Comparison of ENCODE assay signal across 9 cellular contexts in the genomic region with DNA sequence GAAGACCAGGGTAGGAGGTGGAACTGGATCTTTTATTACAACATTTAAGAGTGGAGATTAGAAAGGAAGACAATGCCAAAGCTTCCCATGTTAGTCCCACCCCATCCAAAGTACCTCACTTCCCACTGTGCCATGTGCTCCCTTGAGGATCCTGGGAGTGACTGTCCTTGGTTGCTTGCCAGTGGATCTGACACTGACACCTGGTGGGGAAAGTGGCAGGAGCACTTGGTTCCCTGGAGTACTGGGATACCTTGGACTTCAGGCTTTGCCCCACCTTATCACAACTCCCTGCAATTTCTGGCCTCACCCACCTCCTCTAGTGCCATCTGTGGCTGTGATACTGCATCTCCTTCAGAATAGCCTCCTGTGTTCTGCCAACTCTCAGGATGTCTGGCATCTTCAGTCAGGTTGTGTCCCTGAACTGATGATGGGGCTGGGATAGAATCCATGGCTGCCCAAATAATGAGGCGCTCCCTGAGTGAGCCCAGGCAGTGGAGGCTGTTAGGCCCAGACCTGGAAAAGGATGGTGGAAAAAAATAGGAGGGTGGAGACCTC. TPM values are rescaled to one million over a fixed set of nuclear protein-coding genes. Genes with fewer than 3 reads are reported as not detected.
DNase-seq lines count a peak whose midpoint lies in the region; ATAC-seq, FAIRE-seq and TF ChIP-seq lines count a peak whose summit lies in the region.
"Had no signal": no experiment of that assay in that cellular context is flagged by ENCODE, and none has a peak within 500 bp of the region (broad histone marks: within the 10 kb centered on the region; RNA-seq: fewer than 3 reads in every experiment).

No MANE protein-coding gene starts in this region.

- TF ChIP-seq POLR2A in K562 (conservative IDR thresholded peaks at IDR 0.05): peak; percentile 28; the same call in 1 of the 2 replicates

- peaks cover 38% of the 10 kb centered on the region for H3K36me3 Mint-ChIP-seq in stimulated activated naive CD8-positive, alpha-beta T cell treated with anti-CD3 and anti-CD28 coated beads, Interleukin-15, Interleukin-2, amounts not matched to agents 100 ng/mL and 50 ng/mL, for 24 hours (ENCODE audit: low read depth)

- TF ChIP-seq EP300 in K562 (IDR thresholded peaks at IDR 0.05; ENCODE audit: low read length): no peak

- H3K4me1 Mint-ChIP-seq in stimulated activated naive CD8-positive, alpha-beta T cell treated with anti-CD3 and anti-CD28 coated beads, Interleukin-15, Interleukin-2, amounts not matched to agents 100 ng/mL and 50 ng/mL, for 24 hours (ENCODE audit: low read depth): peaks cover 37% of the 10 kb centered on the region
- peaks cover 33% of the 10 kb centered on the region for H3K4me1 Mint-ChIP-seq in stimulated activated naive CD8-positive, alpha-beta T cell treated with anti-CD3 and anti-CD28 coated beads, Interleukin-15, amount 100 ng/mL, for 72 hours

- peak overlapping the region; percentile 85 for H3K4me3 Mint-ChIP-seq in stimulated activated naive CD8-positive, alpha-beta T cell treated with anti-CD3 and anti-CD28 coated beads, Interleukin-15, Interleukin-2, amounts not matched to agents 100 ng/mL and 50 ng/mL, for 24 hours
- H3K4me3 Mint-ChIP-seq in stimulated activated naive CD8-positive, alpha-beta T cell treated with anti-CD3 and anti-CD28 coated beads, Interleukin-15, amount 100 ng/mL, for 72 hours: no peak overlapping the region

- 90% methylated on average over 1 of the region's 1 CpG for WGBS in K562 (ENCODE audit: insufficient coverage, low coverage, missing lambda C conversion rate)

- H2AFZ ChIP-seq in K562 (ENCODE audit: low read depth, low read length): no peak overlapping the region

- in situ Hi-C loops in K562 (cut with MboI): no loop called here

- no peaks in the 10 kb centered on the region for H3K27me3 ChIP-seq in K562 (ENCODE audit: control insufficient read depth in 2 of 2, insufficient read depth in 2 of 2, low read length in 2 of 2)

- TSS peak; percentile 57 for BruUV-seq in K562 (replicated peaks; lab: Mats Ljungman, UMichigan)

- peaks cover 36% of the 10 kb centered on the region for H3K36me3 ChIP-seq in K562 (ENCODE audit: control insufficient read depth, insufficient read depth, low read length)

- peak; percentile 44 to 54 (median 46); a peak in 4 of 6 replicates for TF ChIP-seq CTCF in K562 (IDR thresholded peaks at IDR 0.05 in 2 of 3, conservative IDR thresholded peaks at IDR 0.05 in 1 of 3; ENCODE audit: insufficient read depth in 2 of 3, low read depth in 1 of 3, low read length in 3 of 3)

- ATAC-seq in stimulated activated naive CD8-positive, alpha-beta T cell treated with anti-CD3 and anti-CD28 coated beads, Interleukin-15, amount 100 ng/mL, for 72 hours: no peak
- ATAC-seq in K562 (peak; percentile 32; the same call in 2 of the 3 replicates), left lobe of liver (peak; percentile 58), GM19455 (IDR thresholded peaks at IDR 0.05; ENCODE audit: unreplicated experiment) (no peak), HG03045 (IDR thresholded peaks at IDR 0.05; ENCODE audit: unreplicated experiment) (no peak)

- no peak for FAIRE-seq in K562 (lab: Jason Lieb, UNC)
- FAIRE-seq: islet of Langerhans had no signal

- H3K9me1 ChIP-seq in K562 (ENCODE audit: control insufficient read depth, insufficient read depth, low read length): no peaks in the 10 kb centered on the region

- no peaks in the 10 kb centered on the region; the same call in 1 of the 2 replicates for H4K20me1 ChIP-seq in K562 (replicated peaks; ENCODE audit: control insufficient read depth, insufficient read depth, low read length)

- no peaks in the 10 kb centered on the region for H3K9me3 Mint-ChIP-seq in stimulated activated naive CD8-positive, alpha-beta T cell treated with anti-CD3 and anti-CD28 coated beads, Interleukin-15, Interleukin-2, amounts not matched to agents 100 ng/mL and 50 ng/mL, for 24 hours
- no peaks in the 10 kb centered on the region for H3K9me3 Mint-ChIP-seq in stimulated activated naive CD8-positive, alpha-beta T cell treated with anti-CD3 and anti-CD28 coated beads, Interleukin-15, amount 100 ng/mL, for 72 hours

- CTCF ChIA-PET in K562 (lab: Yijun Ruan, JAX; ENCODE audit: low intra/inter-chr PET ratio): no interaction called here

- no peak overlapping the region for H3K27ac Mint-ChIP-seq in stimulated activated naive CD8-positive, alpha-beta T cell treated with anti-CD3 and anti-CD28 coated beads, Interleukin-15, Interleukin-2, amounts not matched to agents 100 ng/mL and 50 ng/mL, for 24 hours
- no peak overlapping the region for H3K27ac Mint-ChIP-seq in stimulated activated naive CD8-positive, alpha-beta T cell treated with anti-CD3 and anti-CD28 coated beads, Interleukin-15, amount 100 ng/mL, for 72 hours

- no peaks in the 10 kb centered on the region for H3K79me2 ChIP-seq in K562 (ENCODE audit: control insufficient read depth, insufficient read depth, low read length)

- no peak for DNase-seq in stimulated activated naive CD8-positive, alpha-beta T cell treated with anti-CD3 and anti-CD28 coated beads, Interleukin-15, amount 100 ng/mL, for 72 hours
- DNase-seq in NCI-H226: peak; percentile 25
- DNase-seq in K562 (ENCODE audit: extremely low read depth in 1 of 4, low spot score in 3 of 4): peak in 1 of 4 experiments; percentile 40
- DNase-seq in left lobe of liver (ENCODE audit: low spot score): peak; percentile 78
- DNase-seq in SKM-1 treated with dmso at 0.1 percent for 144 hours (lab: John Stamatoyannopoulos, UW; ENCODE audit: unreplicated experiment): no peak

- intact Hi-C loops in K562 (cut with micrococcal nuclease): no loop called here

- H3K4me1 ChIP-seq in K562 (replicated peaks in 1 of 2; ENCODE audit: control insufficient read depth in 2 of 2, insufficient read depth in 2 of 2, low read length in 2 of 2): peaks cover 3 to 19% of the 10 kb centered on the region in 2 experiments; a peak in 4 of 5 replicates

- no peak overlapping the region for H3K9ac ChIP-seq in K562 (ENCODE audit: insufficient read depth in 1 of 2, low read depth in 2 of 2, low read length in 2 of 2)

- no peaks in the 10 kb centered on the region for H3K9me3 ChIP-seq in K562 (replicated peaks; ENCODE audit: control insufficient read depth, insufficient read depth, low read depth, low read length)

- H3K4me2 ChIP-seq in K562 (ENCODE audit: insufficient read depth, low read length): peak overlapping the region; percentile 75; the same call in 1 of the 2 replicates

- POLR2A ChIA-PET in K562 (lab: Yijun Ruan, JAX): interaction anchor here (0.6 to 3.2 kb wide), 4 partner anchors 10 to 21 kb away, joined by 4 to 12 read pairs (median 8); no protein-coding TSS in a partner anchor

- no peak overlapping the region for H3K27ac ChIP-seq in K562 (ENCODE audit: extremely low read depth, low read depth, low read length)

- no peak overlapping the region for H3K4me3 ChIP-seq in K562

- TF ChIP-seq RAD21 in K562 (CRISPR knock-in tag; conservative IDR thresholded peaks at IDR 0.05 in 1 of 2, IDR thresholded peaks at IDR 0.05 in 1 of 2): peak in 1 of 2 experiments; percentile 34; a peak in 3 of 4 replicates

- no peaks in the 10 kb centered on the region for H3K27me3 Mint-ChIP-seq in stimulated activated naive CD8-positive, alpha-beta T cell treated with anti-CD3 and anti-CD28 coated beads, Interleukin-15, Interleukin-2, amounts not matched to agents 100 ng/mL and 50 ng/mL, for 24 hours
- no peaks in the 10 kb centered on the region for H3K27me3 Mint-ChIP-seq in stimulated activated naive CD8-positive, alpha-beta T cell treated with anti-CD3 and anti-CD28 coated beads, Interleukin-15, amount 100 ng/mL, for 72 hours

RNA-seq across cellular contexts. Expression of a gene that starts 1.3 kb away (rescaled TPM):
- total RNA-seq in K562 (2011; cell fraction: chromatin; rRNA removed; ENCODE audit: low replicate concordance): 4.3 and 5.0 TPM in 2 replicates
- 4.3 and 6.3 TPM in 2 replicates for total RNA-seq in K562 (2011; cell fraction: nucleolus; rRNA removed)
- total RNA-seq in K562 (2011; cell fraction: nucleoplasm; rRNA removed): 2.8 and 3.9 TPM in 2 replicates
- total RNA-seq in K562 (2014; rRNA removed) (2.9 and 5.2 TPM in 2 replicates), K562 (2014; rRNA removed; fragmentation: Illumina TruSeq; extraction: Trizol) (1.9 and 2.6 TPM in 2 replicates), K562 (2015; rRNA removed; fragmentation: Illumina TruSeq; extraction: Trizol) (1.5 TPM in 2 replicates), K562 (2021) (0.80 and 1.9 TPM in 2 replicates), left lobe of liver (2.4 TPM)
- polyA plus RNA-seq in K562 (2011; rRNA removed) (0.96 and 2.6 TPM in 2 replicates), K562 (2014; fragmentation: Illumina TruSeq; extraction: Trizol) (1.8 and 2.6 TPM in 2 replicates), K562 (2014; fragmentation: Nextera tagmentation; extraction: Ambion mirVana) (1 to 10 TPM; 2.9 to 3.6 TPM), K562 (2014; rRNA removed) (3.0 and 3.9 TPM in 2 replicates)
- polyA plus RNA-seq in K562 (2011; cell fraction: cytosol; rRNA removed): 0.59 and 3.0 TPM in 2 replicates
- 3.2 and 5.4 TPM in 2 replicates for polyA plus RNA-seq in K562 (2011; cell fraction: nucleus; rRNA removed)
- 1.2 and 2.0 TPM in 2 replicates for polyA plus RNA-seq in K562 (2012)
- 0.87 and 3.2 TPM in 2 replicates for polyA minus RNA-seq in K562 (2011; rRNA and poly(A)+ RNA removed)
- 1.9 TPM in 1 of 2 replicates, not detected in the other for polyA minus RNA-seq in K562 (2011; cell fraction: cytosol; rRNA and poly(A)+ RNA removed)
- polyA minus RNA-seq in K562 (2011; cell fraction: nucleus; rRNA and poly(A)+ RNA removed): 2.0 and 4.8 TPM in 2 replicates

RNA-seq across cellular contexts. Expression of a gene that starts 16.6 kb away (rescaled TPM):
- 218 and 403 TPM in 2 replicates for total RNA-seq in K562 (2011; cell fraction: chromatin; rRNA removed; ENCODE audit: low replicate concordance)
- total RNA-seq in K562 (2011; cell fraction: nucleolus; rRNA removed): 324 and 335 TPM in 2 replicates
- total RNA-seq in K562 (2011; cell fraction: nucleoplasm; rRNA removed): 384 and 484 TPM in 2 replicates
- 504 and 539 TPM in 2 replicates for total RNA-seq in K562 (2014; rRNA removed)
- 330 and 497 TPM in 2 replicates for total RNA-seq in K562 (2014; rRNA removed; fragmentation: Illumina TruSeq; extraction: Trizol)
- 505 and 539 TPM in 2 replicates for total RNA-seq in K562 (2015; rRNA removed; fragmentation: Illumina TruSeq; extraction: Trizol)
- total RNA-seq in K562 (2021): 867 and 903 TPM in 2 replicates
- polyA plus RNA-seq in K562 (2011; rRNA removed): 829 and 915 TPM in 2 replicates
- 1,193 and 1,426 TPM in 2 replicates for polyA plus RNA-seq in K562 (2011; cell fraction: cytosol; rRNA removed)
- polyA plus RNA-seq in K562 (2011; cell fraction: nucleus; rRNA removed): 959 and 1,088 TPM in 2 replicates
- 922 and 1,325 TPM in 2 replicates for polyA plus RNA-seq in K562 (2012)
- polyA plus RNA-seq in K562 (2014; fragmentation: Illumina TruSeq; extraction: Trizol): 1,117 and 1,415 TPM in 2 replicates
- polyA plus RNA-seq in K562 (2014; fragmentation: Nextera tagmentation; extraction: Ambion mirVana): 1,000 to 10,000 TPM; 2,726 to 3,360 TPM
- 1,025 and 1,310 TPM in 2 replicates for polyA plus RNA-seq in K562 (2014; rRNA removed)
- polyA minus RNA-seq in K562 (2011; rRNA and poly(A)+ RNA removed): 168 and 202 TPM in 2 replicates
- polyA minus RNA-seq in K562 (2011; cell fraction: cytosol; rRNA and poly(A)+ RNA removed): 213 and 218 TPM in 2 replicates
- 104 and 170 TPM in 2 replicates for polyA minus RNA-seq in K562 (2011; cell fraction: nucleus; rRNA and poly(A)+ RNA removed)
- total RNA-seq in left lobe of liver: 515 TPM

RNA-seq across cellular contexts. Expression of a gene that starts 24.5 kb away (rescaled TPM):
- 0.83 and 1.1 TPM in 2 replicates for total RNA-seq in K562 (2011; cell fraction: chromatin; rRNA removed; ENCODE audit: low replicate concordance)
- total RNA-seq in K562 (2011; cell fraction: nucleolus; rRNA removed): 0.50 and 0.53 TPM in 2 replicates
- total RNA-seq in K562 (2011; cell fraction: nucleoplasm; rRNA removed): 0.46 and 0.59 TPM in 2 replicates
- total RNA-seq in K562 (2014; rRNA removed) (0.24 TPM in 1 of 2 replicates, not detected in the other), K562 (2014; rRNA removed; fragmentation: Illumina TruSeq; extraction: Trizol) (0.13 TPM in 1 of 2 replicates, not detected in the other), K562 (2015; rRNA removed; fragmentation: Illumina TruSeq; extraction: Trizol) (0.08 and 0.14 TPM in 2 replicates), K562 (2021) (0.16 and 0.22 TPM in 2 replicates), left lobe of liver (0.18 TPM)
- polyA plus RNA-seq in K562 (2011; rRNA removed) (0.18 TPM in 2 replicates), K562 (2014; fragmentation: Illumina TruSeq; extraction: Trizol) (0.06 and 0.18 TPM in 2 replicates), K562 (2014; fragmentation: Nextera tagmentation; extraction: Ambion mirVana) (under 1 TPM; 0.23 to 0.48 TPM), K562 (2014; rRNA removed) (0.23 and 0.86 TPM in 2 replicates)
- 0.07 and 0.13 TPM in 2 replicates for polyA plus RNA-seq in K562 (2011; cell fraction: cytosol; rRNA removed)
- polyA plus RNA-seq in K562 (2011; cell fraction: nucleus; rRNA removed): 0.14 and 0.28 TPM in 2 replicates
- polyA plus RNA-seq in K562 (2012): 0.07 TPM in 1 of 2 replicates, not detected in the other
- polyA minus RNA-seq in K562 (2011; rRNA and poly(A)+ RNA removed): 0.18 and 0.32 TPM in 2 replicates
- polyA minus RNA-seq in K562 (2011; cell fraction: cytosol; rRNA and poly(A)+ RNA removed): not detected in 2 replicates
- 0.11 and 0.27 TPM in 2 replicates for polyA minus RNA-seq in K562 (2011; cell fraction: nucleus; rRNA and poly(A)+ RNA removed)

RNA-seq across cellular contexts. Expression of a gene that starts 24.9 kb away (rescaled TPM):
- 43.0 and 50.8 TPM in 2 replicates for total RNA-seq in K562 (2011; cell fraction: chromatin; rRNA removed; ENCODE audit: low replicate concordance)
- 31.5 and 32.9 TPM in 2 replicates for total RNA-seq in K562 (2011; cell fraction: nucleolus; rRNA removed)
- total RNA-seq in K562 (2011; cell fraction: nucleoplasm; rRNA removed): 41.6 and 66.5 TPM in 2 replicates
- total RNA-seq in K562 (2014; rRNA removed) (21.1 and 40.6 TPM in 2 replicates), K562 (2014; rRNA removed; fragmentation: Illumina TruSeq; extraction: Trizol) (6.5 and 7.2 TPM in 2 replicates), K562 (2015; rRNA removed; fragmentation: Illumina TruSeq; extraction: Trizol) (6.0 and 9.0 TPM in 2 replicates), K562 (2021) (23.7 and 27.7 TPM in 2 replicates), left lobe of liver (8.6 TPM)
- polyA plus RNA-seq in K562 (2011; rRNA removed) (25.8 and 28.0 TPM in 2 replicates), K562 (2014; fragmentation: Illumina TruSeq; extraction: Trizol) (17.5 and 26.1 TPM in 2 replicates), K562 (2014; fragmentation: Nextera tagmentation; extraction: Ambion mirVana) (1 to 10 TPM; 9.6 TPM), K562 (2014; rRNA removed) (22.7 and 33.9 TPM in 2 replicates)
- polyA plus RNA-seq in K562 (2011; cell fraction: cytosol; rRNA removed): 1.8 and 4.5 TPM in 2 replicates
- polyA plus RNA-seq in K562 (2011; cell fraction: nucleus; rRNA removed): 20.3 and 23.9 TPM in 2 replicates
- polyA plus RNA-seq in K562 (2012): 3.3 and 8.7 TPM in 2 replicates
- polyA minus RNA-seq in K562 (2011; rRNA and poly(A)+ RNA removed): 11.6 and 13.6 TPM in 2 replicates
- 19.9 and 20.8 TPM in 2 replicates for polyA minus RNA-seq in K562 (2011; cell fraction: cytosol; rRNA and poly(A)+ RNA removed)
- polyA minus RNA-seq in K562 (2011; cell fraction: nucleus; rRNA and poly(A)+ RNA removed): 8.5 and 17.2 TPM in 2 replicates

RNA-seq across cellular contexts. Expression of a gene that starts 29.2 kb away (rescaled TPM):
- 96.5 and 219 TPM in 2 replicates for total RNA-seq in K562 (2011; cell fraction: chromatin; rRNA removed; ENCODE audit: low replicate concordance)
- total RNA-seq in K562 (2011; cell fraction: nucleolus; rRNA removed): 94.5 and 105 TPM in 2 replicates
- 188 and 211 TPM in 2 replicates for total RNA-seq in K562 (2011; cell fraction: nucleoplasm; rRNA removed)
- total RNA-seq in K562 (2014; rRNA removed): 76.6 and 83.8 TPM in 2 replicates
- 226 and 263 TPM in 2 replicates for total RNA-seq in K562 (2014; rRNA removed; fragmentation: Illumina TruSeq; extraction: Trizol)
- 226 and 243 TPM in 2 replicates for total RNA-seq in K562 (2015; rRNA removed; fragmentation: Illumina TruSeq; extraction: Trizol)
- total RNA-seq in K562 (2021): 292 and 308 TPM in 2 replicates
- 130 and 161 TPM in 2 replicates for polyA plus RNA-seq in K562 (2011; rRNA removed)
- 27.8 and 43.8 TPM in 2 replicates for polyA plus RNA-seq in K562 (2011; cell fraction: cytosol; rRNA removed)
- 55.4 and 65.2 TPM in 2 replicates for polyA plus RNA-seq in K562 (2011; cell fraction: nucleus; rRNA removed)
- 311 and 474 TPM in 2 replicates for polyA plus RNA-seq in K562 (2012)
- polyA plus RNA-seq in K562 (2014; fragmentation: Illumina TruSeq; extraction: Trizol): 291 and 386 TPM in 2 replicates
- polyA plus RNA-seq in K562 (2014; fragmentation: Nextera tagmentation; extraction: Ambion mirVana): 10 to 100 TPM; 13.5 to 40.8 TPM
- polyA plus RNA-seq in K562 (2014; rRNA removed): 137 and 149 TPM in 2 replicates
- 43.8 and 67.2 TPM in 2 replicates for polyA minus RNA-seq in K562 (2011; rRNA and poly(A)+ RNA removed)
- polyA minus RNA-seq in K562 (2011; cell fraction: cytosol; rRNA and poly(A)+ RNA removed): 47.6 and 85.4 TPM in 2 replicates
- 19.5 and 36.5 TPM in 2 replicates for polyA minus RNA-seq in K562 (2011; cell fraction: nucleus; rRNA and poly(A)+ RNA removed)
- 425 TPM for total RNA-seq in left lobe of liver

Comparison
In these comparisons a context has a peak if more than half of its experiments do, and no peak if none do; other contexts are left out.
1. ATAC-seq: peak in K562 (single experiment) and left lobe of liver (single experiment); none in stimulated activated naive CD8-positive, alpha-beta T cell treated with anti-CD3 and anti-CD28 coated beads, Interleukin-15, amount 100 ng/mL, for 72 hours (single experiment), GM19455 (single experiment) and HG03045 (single experiment).
2. DNase-seq: peak in NCI-H226 (single experiment) and left lobe of liver (single experiment); none in stimulated activated naive CD8-positive, alpha-beta T cell treated with anti-CD3 and anti-CD28 coated beads, Interleukin-15, amount 100 ng/mL, for 72 hours (0 of 2) and SKM-1 treated with dmso at 0.1 percent for 144 hours (single experiment).